8 cellular contexts compared by ENCODE assay signal in genomic region chr17:78250891-78251772, GRCh38. TPM values are rescaled to one million over a fixed set of nuclear protein-coding genes. Genes with fewer than 3 reads are reported as not detected.
DNase-seq lines count a peak whose midpoint lies in the region; ATAC-seq and TF ChIP-seq lines count a peak whose summit lies in the region.

No MANE protein-coding gene starts in this region.

- H3K9me3 Mint-ChIP-seq in activated naive CD8-positive, alpha-beta T cell treated with anti-CD3 and anti-CD28 coated beads for 36 hours: no peaks in the 10 kb centered on the region

- H3K4me3 ChIP-seq in H7 (ENCODE audit: insufficient read depth, low read depth, low read length): no peak overlapping the region
- H3K4me3 ChIP-seq in SU-DHL-6 (ENCODE audit: insufficient read depth, low read length, poor library complexity, severe bottlenecking): no peak overlapping the region
- no peak overlapping the region for H3K4me3 ChIP-seq in cardiac muscle cell
- H3K4me3 ChIP-seq in upper lobe of right lung: no peak overlapping the region

- peak; percentile 92 for ATAC-seq in upper lobe of right lung

- peaks cover 27% of the 10 kb centered on the region for H3K4me1 ChIP-seq in cardiac muscle cell (ENCODE audit: low read depth)
- peaks cover 22% of the 10 kb centered on the region for H3K4me1 ChIP-seq in upper lobe of right lung

- peak overlapping the region; percentile 26 for H3K27ac Mint-ChIP-seq in activated naive CD8-positive, alpha-beta T cell treated with anti-CD3 and anti-CD28 coated beads for 36 hours

- TF ChIP-seq CTCF in SU-DHL-6 (IDR thresholded peaks at IDR 0.05; ENCODE audit: insufficient read depth, low read length, poor library complexity, severe bottlenecking) (peak; percentile 99), cardiac muscle cell (IDR thresholded peaks at IDR 0.05; ENCODE audit: low read depth, low read length) (peak; percentile 99), upper lobe of right lung (IDR thresholded peaks at IDR 0.05) (peak; percentile 99)

- no peaks in the 10 kb centered on the region for H3K9me2 ChIP-seq in SU-DHL-6 (replicated peaks; ENCODE audit: insufficient read depth, low read length)

- peaks cover 25% of the 10 kb centered on the region for H3F3A ChIP-seq in SU-DHL-6 (ENCODE audit: insufficient read depth)

- H3K4me3 Mint-ChIP-seq in activated naive CD8-positive, alpha-beta T cell treated with anti-CD3 and anti-CD28 coated beads for 36 hours: no peak overlapping the region

- peak overlapping the region; percentile 52 for H3K4me2 ChIP-seq in SU-DHL-6 (ENCODE audit: low read depth, low read length, poor library complexity, severe bottlenecking)

- H2AFZ ChIP-seq in SU-DHL-6 (ENCODE audit: low read depth, low read length, severe bottlenecking): no peak overlapping the region

- no peaks in the 10 kb centered on the region for H3K9me3 ChIP-seq in SU-DHL-6 (ENCODE audit: insufficient read depth, low read length)
- no peaks in the 10 kb centered on the region for H3K9me3 ChIP-seq in cardiac muscle cell (ENCODE audit: low read depth)
- H3K9me3 ChIP-seq in upper lobe of right lung: no peaks in the 10 kb centered on the region

- H3K27ac ChIP-seq in SU-DHL-6 (ENCODE audit: low read depth, low read length): peak overlapping the region; percentile 88
- peak overlapping the region; percentile 60 for H3K27ac ChIP-seq in cardiac muscle cell
- no peak overlapping the region for H3K27ac ChIP-seq in upper lobe of right lung

- intact Hi-C loops in posterior vena cava (cut with DNase I) (loop anchor here (5.0 kb wide), 2 partner anchors 139 to 171 kb away; no protein-coding TSS in a partner anchor), upper lobe of right lung (cut with DNase I) (no loop called here)

- H4K20me1 ChIP-seq in SU-DHL-6 (ENCODE audit: low read depth, low read length): no peaks in the 10 kb centered on the region

- no peaks in the 10 kb centered on the region for H3K36me3 ChIP-seq in H7 (replicated peaks; ENCODE audit: control insufficient read depth, insufficient read depth, low read length)
- no peaks in the 10 kb centered on the region for H3K36me3 ChIP-seq in SU-DHL-6 (ENCODE audit: low read length)
- H3K36me3 ChIP-seq in cardiac muscle cell: no peaks in the 10 kb centered on the region
- H3K36me3 ChIP-seq in upper lobe of right lung: no peaks in the 10 kb centered on the region

- H3K27me3 ChIP-seq in H7 (ENCODE audit: control insufficient read depth, insufficient read depth, low read length) (no peaks in the 10 kb centered on the region), SU-DHL-6 (ENCODE audit: low read length) (no peaks in the 10 kb centered on the region), cardiac muscle cell (no peaks in the 10 kb centered on the region), upper lobe of right lung (no peaks in the 10 kb centered on the region)

- peak overlapping the region; percentile 44; the same call in 1 of the 2 replicates for H3K9ac ChIP-seq in SU-DHL-6 (ENCODE audit: low read length)

- DNase-seq in DMS53 (lab: John Stamatoyannopoulos, UW) (peak; percentile 94), H7 (peak; percentile 99), NCI-H1436 (lab: John Stamatoyannopoulos, UW) (peak; percentile 85), cardiac muscle cell (ENCODE audit: low read depth in 1 of 2, low spot score in 1 of 2) (peak; percentile 91 to 92), posterior vena cava (ENCODE audit: low spot score) (peak; percentile 96), upper lobe of right lung (peak; percentile 94)
- peak; percentile 87 for DNase-seq in activated naive CD8-positive, alpha-beta T cell treated with anti-CD3 and anti-CD28 coated beads for 36 hours

- H3K27me3 Mint-ChIP-seq in activated naive CD8-positive, alpha-beta T cell treated with anti-CD3 and anti-CD28 coated beads for 36 hours: peaks cover 5% of the 10 kb centered on the region

- H3K4me1 Mint-ChIP-seq in activated naive CD8-positive, alpha-beta T cell treated with anti-CD3 and anti-CD28 coated beads for 36 hours: peaks cover 29% of the 10 kb centered on the region

- no peaks in the 10 kb centered on the region for H3K36me3 Mint-ChIP-seq in activated naive CD8-positive, alpha-beta T cell treated with anti-CD3 and anti-CD28 coated beads for 36 hours

- no peaks in the 10 kb centered on the region for H3K79me2 ChIP-seq in SU-DHL-6 (ENCODE audit: insufficient read depth, low read length)

RNA-seq across cellular contexts. Expression of gene TMEM235, which starts 19.7 kb away (rescaled TPM):
- total RNA-seq in H7 (2014; rRNA removed; shearing (Covaris generic)): not detected in 2 replicates
- total RNA-seq in activated naive CD8-positive, alpha-beta T cell treated with anti-CD3 and anti-CD28 coated beads for 36 hours: not detected
- 2.0 and 5.2 TPM in 2 replicates for total RNA-seq in cardiac muscle cell
- polyA plus RNA-seq in cardiac muscle cell: 1.7 and 2.3 TPM in 2 replicates
- not detected for total RNA-seq in posterior vena cava
- total RNA-seq in upper lobe of right lung: not detected

RNA-seq across cellular contexts. Expression of gene BIRC5, which starts 37.1 kb away (rescaled TPM):
- 152 and 154 TPM in 2 replicates for total RNA-seq in H7 (2014; rRNA removed; shearing (Covaris generic))
- total RNA-seq in activated naive CD8-positive, alpha-beta T cell treated with anti-CD3 and anti-CD28 coated beads for 36 hours: 100 to 1,000 TPM in 1 of 2 experiments, 10 to 100 TPM in 1; 92.4 to 102 TPM
- 15.0 and 65.2 TPM in 2 replicates for total RNA-seq in cardiac muscle cell
- polyA plus RNA-seq in cardiac muscle cell: 17.7 and 112 TPM in 2 replicates
- total RNA-seq in posterior vena cava: 1 to 10 TPM in 1 of 2 donors, under 1 TPM in 1; 0.19 to 1.7 TPM
- total RNA-seq in upper lobe of right lung: 1.1 TPM
